23 cellular contexts compared by ENCODE assay signal in genomic region chr12:130499474-130499873, GRCh38.
DNase-seq lines count a peak whose midpoint lies in the region; TF ChIP-seq lines count a peak whose summit lies in the region.
"Had no signal": no experiment of that assay in that cellular context is flagged by ENCODE, and none has a peak within 500 bp of the region (broad histone marks: within the 10 kb centered on the region; RNA-seq: fewer than 3 reads in every experiment).

No MANE protein-coding gene starts in this region.

- H3K27me3 Mint-ChIP-seq in type B pancreatic cell: no peaks in the 10 kb centered on the region
- H3K27me3 Mint-ChIP-seq: CD4-positive, CD25-positive, alpha-beta regulatory T cell had no signal

- H3K4me3 ChIP-seq in HEK293 (ENCODE audit: low read depth, low read length) (no peak overlapping the region), SJSA1 (no peak overlapping the region)
- H3K4me3 ChIP-seq: BLaER1, GM12878 had no signal

- H3K36me3 ChIP-seq in HEK293 (ENCODE audit: control insufficient read depth in 2 of 2, insufficient read depth in 1 of 2, low read length in 2 of 2) (no peaks in the 10 kb centered on the region), SJSA1 (no peaks in the 10 kb centered on the region)
- H3K36me3 ChIP-seq: BLaER1 had no signal

- peaks cover 96% of the 10 kb centered on the region for H3K27me3 ChIP-seq in SJSA1 (replicated peaks)
- H3K27me3 ChIP-seq: BE2C, BLaER1 had no signal

- H3K4me1 ChIP-seq in HEK293 (ENCODE audit: control insufficient read depth, insufficient read depth, low read length) (no peaks in the 10 kb centered on the region), SJSA1 (replicated peaks) (no peaks in the 10 kb centered on the region)
- H3K4me1 ChIP-seq: BLaER1 had no signal

- POLR2A ChIA-PET in HEK293 (lab: Yijun Ruan, JAX): no interaction called here

- CTCF ChIA-PET in HEK293 (lab: Yijun Ruan, JAX): no interaction called here

- no peaks in the 10 kb centered on the region for H3K9me3 ChIP-seq in HEK293 (ENCODE audit: control insufficient read depth, insufficient read depth, low read depth, low read length)
- H3K9me3 ChIP-seq in SJSA1 (replicated peaks): peaks cover 31% of the 10 kb centered on the region
- H3K9me3 ChIP-seq: BLaER1 had no signal

- H3K27ac Mint-ChIP-seq in type B pancreatic cell: peak overlapping the region; percentile 6
- H3K27ac Mint-ChIP-seq: CD14-positive monocyte; CD4-positive, alpha-beta memory T cell; CD4-positive, CD25-positive, alpha-beta regulatory T cell; CD8-positive, alpha-beta memory T cell had no signal

- no peaks in the 10 kb centered on the region for H3K36me3 Mint-ChIP-seq in type B pancreatic cell
- H3K36me3 Mint-ChIP-seq: CD14-positive monocyte; CD4-positive, alpha-beta memory T cell; CD4-positive, CD25-positive, alpha-beta regulatory T cell; CD8-positive, alpha-beta memory T cell had no signal

- H3K4me3 Mint-ChIP-seq in type B pancreatic cell: no peak overlapping the region
- H3K4me3 Mint-ChIP-seq: CD14-positive monocyte; CD4-positive, alpha-beta memory T cell; CD4-positive, CD25-positive, alpha-beta regulatory T cell; CD8-positive, alpha-beta memory T cell had no signal

- TF ChIP-seq CTCF in HEK293 (tag by site-specific recombination; IDR thresholded peaks at IDR 0.05) (no peak), type B pancreatic cell (conservative IDR thresholded peaks at IDR 0.05) (no peak)

- peak; percentile 62 to 85 for DNase-seq in SJSA1 (ENCODE audit: low read depth in 1 of 2, low spot score in 2 of 2)
- DNase-seq in type B pancreatic cell (ENCODE audit: extremely low spot score, unreplicated experiment): no peak
- no peak for DNase-seq in activated CD4-positive, alpha-beta T cell treated with anti-CD3 and anti-CD28 coated beads, Interleukin-2, amount 50 U/mL, for 1 hour
- no peak for DNase-seq in midbrain (lab: John Stamatoyannopoulos, UW)
- DNase-seq: 8988T; ACHN; BE2C; C1 segment of cervical spinal cord; CD4-positive, alpha-beta memory T cell; CD4-positive, CD25-positive, alpha-beta regulatory T cell; CD8-positive, alpha-beta memory T cell; COR-L47; DMS 273 treated with DMSO at 0.1 percent for 48 hours; DMS153; DMS53; DMS79; DND-41; EL; GDM1 had no signal

- H3K4me1 Mint-ChIP-seq in type B pancreatic cell (ENCODE audit: unreplicated experiment): peaks cover 5% of the 10 kb centered on the region
- H3K4me1 Mint-ChIP-seq: CD14-positive monocyte; CD4-positive, alpha-beta memory T cell; CD4-positive, CD25-positive, alpha-beta regulatory T cell; CD8-positive, alpha-beta memory T cell had no signal

- no peaks in the 10 kb centered on the region for H3K9me3 Mint-ChIP-seq in type B pancreatic cell
- H3K9me3 Mint-ChIP-seq: CD4-positive, CD25-positive, alpha-beta regulatory T cell had no signal

- H3K27ac ChIP-seq in HEK293 (ENCODE audit: extremely low read depth, low read depth, low read length) (no peak overlapping the region), SJSA1 (no peak overlapping the region)
- H3K27ac ChIP-seq: BLaER1 had no signal

TF ChIP-seq in HEK293, 187 proteins besides CTCF, POLR2A, EP300 and RAD21:
- TF ChIP-seq ZNF623 (tag by site-specific recombination; IDR thresholded peaks at IDR 0.05): peak; percentile 64
- TF ChIP-seq ZNF561 (tag by site-specific recombination; IDR thresholded peaks at IDR 0.05; ENCODE audit: borderline replicate concordance): no peak
- no peak for TF ChIP-seq ZNF658 (tag by site-specific recombination; IDR thresholded peaks at IDR 0.05)

Comparison
In these comparisons a context has a peak if more than half of its experiments do, and no peak if none do; other contexts are left out.
1. DNase-seq: peak in SJSA1 (2 of 2); none in type B pancreatic cell (single experiment), activated CD4-positive, alpha-beta T cell treated with anti-CD3 and anti-CD28 coated beads, Interleukin-2, amount 50 U/mL, for 1 hour (single experiment) and midbrain (single experiment).